15 cellular contexts compared by ENCODE assay signal in the genomic region with DNA sequence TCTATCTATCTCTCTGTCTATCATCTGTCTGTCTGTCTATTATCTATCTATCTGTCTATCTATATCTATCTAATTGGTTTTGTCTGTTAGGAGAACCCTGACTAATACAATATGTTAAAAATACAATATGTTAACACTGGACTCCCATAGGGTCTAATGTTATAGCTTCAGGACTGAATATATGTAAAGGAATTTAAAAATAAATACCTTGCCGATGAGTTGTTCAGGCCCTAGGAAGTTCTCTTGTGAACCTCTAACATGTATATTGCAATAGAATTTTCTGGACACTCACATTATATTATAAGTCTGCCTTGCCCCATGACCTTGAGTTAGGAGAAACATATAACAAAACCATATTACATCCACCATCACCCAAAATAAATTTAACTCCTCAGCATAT.
DNase-seq lines count a peak whose midpoint lies in the region; ATAC-seq and TF ChIP-seq lines count a peak whose summit lies in the region.
"Had no signal": no experiment of that assay in that cellular context is flagged by ENCODE, and none has a peak within 500 bp of the region (broad histone marks: within the 10 kb centered on the region; RNA-seq: fewer than 3 reads in every experiment).

No MANE protein-coding gene starts in this region.

- no peak overlapping the region for H3K4me3 ChIP-seq in RWPE2 (ENCODE audit: severe bottlenecking)
- H3K4me3 ChIP-seq in choroid plexus epithelial cell (ENCODE audit: low read depth, low read length), result no peak overlapping the region
- no peak overlapping the region for H3K4me3 ChIP-seq in transverse colon

- in situ Hi-C loops in transverse colon (cut with MboI; ENCODE audit: low pct_ligation_motif_present in 1 of 4, low pct_unique_long_range_greater_than_20kb in 1 of 4, low sequenced_read_pairs in 3 of 4), result no loop called here

- H3K36me3 Mint-ChIP-seq in HFFc6 (ENCODE audit: low read depth), result no peaks in the 10 kb centered on the region

- H3K4me3 Mint-ChIP-seq in HFFc6, result no peak overlapping the region; the same call in 1 of the 2 replicates
- H3K4me3 Mint-ChIP-seq: CD4-positive, alpha-beta T cell had no signal

- TF ChIP-seq EP300 in transverse colon (IDR thresholded peaks at IDR 0.05; ENCODE audit: low read depth), result no peak

- H3K27me3 Mint-ChIP-seq in HFFc6 (ENCODE audit: insufficient read depth), result no peaks in the 10 kb centered on the region
- H3K27me3 Mint-ChIP-seq: CD4-positive, alpha-beta T cell had no signal

- H3K27me3 ChIP-seq in RWPE2 (ENCODE audit: insufficient read depth, poor library complexity, severe bottlenecking) (no peaks in the 10 kb centered on the region), transverse colon (no peaks in the 10 kb centered on the region)
- H3K27me3 ChIP-seq: BE2C had no signal

- H3K9me3 Mint-ChIP-seq in HFFc6, result peaks cover 9% of the 10 kb centered on the region

- peaks cover 25% of the 10 kb centered on the region for H3K4me1 Mint-ChIP-seq in HFFc6 (ENCODE audit: low read depth)

- no peak for TF ChIP-seq POLR2A in transverse colon (IDR thresholded peaks at IDR 0.05)

- ATAC-seq in RWPE2 (ENCODE audit: low read depth), result peak; percentile 51; the same call in 2 of the 3 replicates
- ATAC-seq: HCT116 had no signal

- H3K27ac Mint-ChIP-seq in HFFc6, result peak overlapping the region; percentile 1; the same call in 1 of the 2 replicates
- H3K27ac Mint-ChIP-seq: CD4-positive, alpha-beta T cell had no signal

- H3K27ac ChIP-seq in C4-2B (peak overlapping the region; percentile 55; the same call in 1 of the 2 replicates), RWPE2 (ENCODE audit: poor library complexity, severe bottlenecking) (no peak overlapping the region), transverse colon (no peak overlapping the region)

- H3K36me3 ChIP-seq in RWPE2 (ENCODE audit: low read depth), result no peaks in the 10 kb centered on the region
- no peaks in the 10 kb centered on the region for H3K36me3 ChIP-seq in transverse colon
- H3K36me3 ChIP-seq: BE2C had no signal

- DNase-seq in HFFc6 (no peak), RWPE2 (ENCODE audit: low spot score) (no peak), choroid plexus epithelial cell (ENCODE audit: low read depth) (peak; percentile 13), transverse colon (no peak), pons (ENCODE audit: low spot score) (no peak), NCI-H526 treated with DMSO at 0.1 percent for 48 hours (lab: John Stamatoyannopoulos, UW) (no peak)
- DNase-seq: BE2C; C1 segment of cervical spinal cord; Caco-2; CD4-positive, alpha-beta T cell; GF-D8; GOT3; H7 had no signal

- H3K4me1 ChIP-seq in RWPE2 (ENCODE audit: insufficient read depth, poor library complexity, severe bottlenecking) (peaks cover 10% of the 10 kb centered on the region), transverse colon (no peaks in the 10 kb centered on the region)
- H3K4me1 ChIP-seq: BE2C, Caco-2 had no signal

- TF ChIP-seq CTCF in C4-2B (conservative IDR thresholded peaks at IDR 0.05) (no peak), HFFc6 (IDR thresholded peaks at IDR 0.05) (no peak), RWPE2 (IDR thresholded peaks at IDR 0.05; ENCODE audit: poor library complexity, severe bottlenecking) (no peak), choroid plexus epithelial cell (conservative IDR thresholded peaks at IDR 0.05; ENCODE audit: low read depth, low read length) (no peak), transverse colon (IDR thresholded peaks at IDR 0.05) (no peak)

- intact Hi-C loops in transverse colon (cut with DNase I; ENCODE audit: low total_unique reads), result no loop called here

- 83 to 88% methylated on average over 1 of the region's 1 CpG for WGBS in transverse colon (ENCODE audit: low coverage in 1 of 2), 2 donors

- H3K9me3 ChIP-seq in RWPE2 (ENCODE audit: severe bottlenecking), result no peaks in the 10 kb centered on the region
- H3K9me3 ChIP-seq in transverse colon, result no peaks in the 10 kb centered on the region
- H3K9me3 ChIP-seq: BE2C, Caco-2 had no signal
